ENCODE assay signal across 18 cellular contexts in genomic region chr2:137180012-137180411, GRCh38.
DNase-seq lines count a peak whose midpoint lies in the region; ATAC-seq and TF ChIP-seq lines count a peak whose summit lies in the region.
"Had no signal": no experiment of that assay in that cellular context is flagged by ENCODE, and none has a peak within 500 bp of the region (broad histone marks: within the 10 kb centered on the region; RNA-seq: fewer than 3 reads in every experiment).

No MANE protein-coding gene starts in this region.

- H4K20me1 ChIP-seq in mammary epithelial cell (ENCODE audit: insufficient read depth, low read length) = no peaks in the 10 kb centered on the region

- DNase-seq in NCI-H69 (lab: John Stamatoyannopoulos, UW) (peak; percentile 3), mammary epithelial cell (no peak), foreskin melanocyte (peak; percentile 3), T-helper 9 cell (no peak), left lung (no peak), WERI-Rb-1 (no peak)
- DNase-seq: ACHN; BE2C; Caco-2; CD4-positive, alpha-beta T cell; DMS153; DMS79; GDM1; HCEC 1CT; IMR-90 had no signal

- H3K36me3 ChIP-seq in ACC112 (ENCODE audit: insufficient read depth, low read length) = no peaks in the 10 kb centered on the region
- H3K36me3 ChIP-seq in mammary epithelial cell (ENCODE audit: insufficient read depth, low read length) = no peaks in the 10 kb centered on the region
- H3K36me3 ChIP-seq in left lung = no peaks in the 10 kb centered on the region
- no peaks in the 10 kb centered on the region for H3K36me3 ChIP-seq in WERI-Rb-1
- H3K36me3 ChIP-seq: BE2C had no signal

- H3K9me3 ChIP-seq in mammary epithelial cell (replicated peaks; ENCODE audit: insufficient read depth, low read length) (no peaks in the 10 kb centered on the region), left lung (no peaks in the 10 kb centered on the region), WERI-Rb-1 (ENCODE audit: severe bottlenecking) (no peaks in the 10 kb centered on the region)
- H3K9me3 ChIP-seq: BE2C, Caco-2 had no signal

- H3K79me2 ChIP-seq in ACC112 (ENCODE audit: control insufficient read depth, insufficient read depth, low read length, unreplicated experiment) (no peaks in the 10 kb centered on the region), mammary epithelial cell (ENCODE audit: insufficient read depth, low read length) (no peaks in the 10 kb centered on the region)

- dilution Hi-C loops in mammary epithelial cell (cut with HindIII; ENCODE audit: low sequenced_read_pairs) = no loop called here

- in situ Hi-C loops in mammary epithelial cell (cut with MboI; ENCODE audit: low sequenced_read_pairs in 2 of 2) = no loop called here

- H3K4me2 ChIP-seq in mammary epithelial cell (ENCODE audit: insufficient read depth, low read depth, low read length) = peak overlapping the region; percentile 39
- H3K4me2 ChIP-seq: GM23338 had no signal

- H3K27me3 ChIP-seq in ACC112 (ENCODE audit: insufficient read depth, low read length) (no peaks in the 10 kb centered on the region), mammary epithelial cell (ENCODE audit: insufficient read depth, low read length) (no peaks in the 10 kb centered on the region), left lung (no peaks in the 10 kb centered on the region), WERI-Rb-1 (ENCODE audit: insufficient read depth, low read depth, severe bottlenecking) (no peaks in the 10 kb centered on the region)
- H3K27me3 ChIP-seq: BE2C had no signal

- peak overlapping the region; percentile 93 for H3K27ac ChIP-seq in ACC112 (ENCODE audit: low read depth, low read length)
- peak overlapping the region; percentile 13 for H3K27ac ChIP-seq in mammary epithelial cell (ENCODE audit: insufficient read depth, low read depth, low read length)
- no peak overlapping the region for H3K27ac ChIP-seq in left lung
- H3K27ac ChIP-seq in WERI-Rb-1 = no peak overlapping the region
- H3K27ac ChIP-seq: C4-2B had no signal

- CTCF ChIA-PET in mammary epithelial cell (lab: Charles Lee; ENCODE audit: low non-redundant PET) = no interaction called here

- no peak overlapping the region for H2AFZ ChIP-seq in ACC112 (ENCODE audit: low read length, unreplicated experiment)
- no peak overlapping the region for H2AFZ ChIP-seq in mammary epithelial cell (ENCODE audit: low read depth, low read length)
- H2AFZ ChIP-seq: GM23338 had no signal

- peaks cover 30% of the 10 kb centered on the region for H3K4me1 ChIP-seq in ACC112 (ENCODE audit: control insufficient read depth, insufficient read depth, low read length, unreplicated experiment)
- H3K4me1 ChIP-seq in mammary epithelial cell (ENCODE audit: insufficient read depth, low read length) = peaks cover 19% of the 10 kb centered on the region
- H3K4me1 ChIP-seq in left lung = no peaks in the 10 kb centered on the region
- H3K4me1 ChIP-seq: BE2C had no signal

- no peak overlapping the region for H3K9ac ChIP-seq in mammary epithelial cell (ENCODE audit: insufficient read depth, low read length)

- H3K4me3 ChIP-seq in ACC112 (ENCODE audit: low read depth, low read length) = no peak overlapping the region; the same call in 1 of the 2 replicates
- no peak overlapping the region for H3K4me3 ChIP-seq in mammary epithelial cell (replicated peaks in 1 of 3; ENCODE audit: insufficient read depth in 1 of 3, low read depth in 2 of 3, low read length in 3 of 3)
- no peak overlapping the region for H3K4me3 ChIP-seq in left lung
- no peak overlapping the region for H3K4me3 ChIP-seq in WERI-Rb-1 (ENCODE audit: low read depth, low read length)
- H3K4me3 ChIP-seq: GM23338 had no signal

- TF ChIP-seq CTCF in mammary epithelial cell (conservative IDR thresholded peaks at IDR 0.05 in 1 of 2, IDR thresholded peaks at IDR 0.05 in 1 of 2; ENCODE audit: extremely low read depth in 1 of 2, insufficient read depth in 1 of 2, low read depth in 1 of 2, low read length in 2 of 2) = no peak
- no peak for TF ChIP-seq CTCF in left lung (IDR thresholded peaks at IDR 0.05)
- no peak for TF ChIP-seq CTCF in WERI-Rb-1 (IDR thresholded peaks at IDR 0.05; ENCODE audit: low read depth, low read length)

- intact Hi-C loops in mammary epithelial cell (cut with micrococcal nuclease) = no loop called here
- intact Hi-C loops in left lung (cut with DNase I) = no loop called here

- 90% methylated on average over 2 of the region's 2 CpGs for WGBS in mammary epithelial cell (ENCODE audit: low coverage, missing lambda C conversion rate)

- BruUV-seq in mammary epithelial cell (replicated peaks; lab: Mats Ljungman, UMichigan) = TSS peak; percentile 66

- no peak for ATAC-seq in left lung
- ATAC-seq: GM23338 had no signal

Comparison
In these comparisons a context has a peak if more than half of its experiments do, and no peak if none do; other contexts are left out.
1. H3K27ac ChIP-seq: peak in ACC112 (single experiment) and mammary epithelial cell (single experiment); none in left lung (0 of 2) and WERI-Rb-1 (single experiment).
2. DNase-seq: peak in NCI-H69 (single experiment) and foreskin melanocyte (single experiment); none in mammary epithelial cell (single experiment), T-helper 9 cell (single experiment), left lung (0 of 2) and WERI-Rb-1 (single experiment).